16 cellular contexts compared by ENCODE assay signal in genomic region chr3:179076243-179077027, GRCh38. TPM values are rescaled to one million over a fixed set of nuclear protein-coding genes. Genes with fewer than 3 reads are reported as not detected.
A peak's percentile ranks its signal among the peaks of the same experiment; 100 is the strongest.
DNase-seq lines count a peak whose midpoint lies in the region; ATAC-seq, FAIRE-seq and TF ChIP-seq lines count a peak whose summit lies in the region.
"Had no signal": no experiment of that assay in that cellular context is flagged by ENCODE, and none has a peak within 500 bp of the region (broad histone marks: within the 10 kb centered on the region; RNA-seq: fewer than 3 reads in every experiment).

No MANE protein-coding gene starts in this region.

- no peak for TF ChIP-seq CTCF in activated CD8-positive, alpha-beta T cell treated with anti-CD3 and anti-CD28 coated beads for 36 hours (IDR thresholded peaks at IDR 0.05)

- H3K36me3 Mint-ChIP-seq in activated CD8-positive, alpha-beta T cell treated with anti-CD3 and anti-CD28 coated beads for 36 hours (ENCODE audit: low read depth), result no peaks in the 10 kb centered on the region

- no peak for TF ChIP-seq POLR2A in GM12892 (IDR thresholded peaks at IDR 0.05; ENCODE audit: low read depth, low read length)

- H3K4me3 Mint-ChIP-seq in activated CD8-positive, alpha-beta T cell treated with anti-CD3 and anti-CD28 coated beads for 36 hours, result no peak overlapping the region

- peak; percentile 89 for FAIRE-seq in GM12892 (lab: Jason Lieb, UNC)
- FAIRE-seq: HepG2 had no signal

- CTCF ChIA-PET in activated CD8-positive, alpha-beta T cell treated with anti-CD3 and anti-CD28 coated beads for 36 hours (lab: Charles Lee), result interaction anchor here (0.8 to 1.6 kb wide), 5 partner anchors 9 to 71 kb away, joined by 3 to 7 read pairs (median 4); no protein-coding TSS in a partner anchor

- peaks cover 13% of the 10 kb centered on the region for H3K4me1 Mint-ChIP-seq in activated CD8-positive, alpha-beta T cell treated with anti-CD3 and anti-CD28 coated beads for 36 hours (ENCODE audit: low read depth)

- H3K9me3 Mint-ChIP-seq in activated CD8-positive, alpha-beta T cell treated with anti-CD3 and anti-CD28 coated beads for 36 hours, result no peaks in the 10 kb centered on the region
- H3K9me3 Mint-ChIP-seq: activated T-helper 2 cell treated with anti-CD3 and anti-CD28 coated beads, Interferon-gamma antibody, Interleukin-2, Interleukin-4, amounts not matched to agents 10 μg/mL and 5 μg/mL and 100 μg/mL, durations not matched to agents 14 hours and 24 hours and 36 hours had no signal

- DNase-seq in GM12892 (ENCODE audit: insufficient read length) (no peak), COLO829 (ENCODE audit: low spot score) (no peak), LoVo (ENCODE audit: low spot score) (no peak), H4 (ENCODE audit: low spot score) (no peak)
- DNase-seq in activated CD8-positive, alpha-beta T cell treated with anti-CD3 and anti-CD28 coated beads for 36 hours, result no peak
- DNase-seq: anterior cingulate cortex, cortex of kidney, NCI-H526, psoas muscle, transverse colon had no signal

- H3K27ac Mint-ChIP-seq in activated CD8-positive, alpha-beta T cell treated with anti-CD3 and anti-CD28 coated beads for 36 hours, result no peak overlapping the region
- H3K27ac Mint-ChIP-seq: activated T-helper 2 cell treated with anti-CD3 and anti-CD28 coated beads, Interferon-gamma antibody, Interleukin-2, Interleukin-4, amounts not matched to agents 10 μg/mL and 5 μg/mL and 100 μg/mL, durations not matched to agents 14 hours and 24 hours and 36 hours had no signal

- H3K27me3 Mint-ChIP-seq in activated CD8-positive, alpha-beta T cell treated with anti-CD3 and anti-CD28 coated beads for 36 hours, result peaks cover 2% of the 10 kb centered on the region

- POLR2A ChIA-PET in activated CD8-positive, alpha-beta T cell treated with anti-CD3 and anti-CD28 coated beads for 36 hours (lab: Charles Lee), result interaction anchor here (1.4 kb wide), 1 partner anchor 61 kb away, joined by 3 read pairs; no protein-coding TSS in a partner anchor

- peak; percentile 31 for ATAC-seq in GM19397 (IDR thresholded peaks at IDR 0.05; ENCODE audit: unreplicated experiment)
- peak; percentile 42 for ATAC-seq in HG02759 (IDR thresholded peaks at IDR 0.05; ENCODE audit: unreplicated experiment)
- ATAC-seq in HG03565 (IDR thresholded peaks at IDR 0.05; ENCODE audit: unreplicated experiment), result peak; percentile 28
- no peak for ATAC-seq in activated CD8-positive, alpha-beta T cell treated with anti-CD3 and anti-CD28 coated beads for 36 hours
- ATAC-seq: HepG2, psoas muscle, Right ventricle myocardium inferior had no signal

- intact Hi-C loops in activated CD8-positive, alpha-beta T cell treated with anti-CD3 and anti-CD28 coated beads for 36 hours (cut with micrococcal nuclease), result no loop called here

RNA-seq across cellular contexts. Expression of gene ZMAT3, which starts 4.8 kb away (rescaled TPM):
- 45.9 TPM for polyA plus RNA-seq in GM12892 (2012; ENCODE audit: missing spikeins)
- total RNA-seq in H4 (2014; rRNA removed; shearing (Covaris generic)), result 4.2 and 5.7 TPM in 2 replicates
- total RNA-seq in activated CD8-positive, alpha-beta T cell treated with anti-CD3 and anti-CD28 coated beads for 36 hours, result 10 to 100 TPM; 14.6 to 15.9 TPM
